ENCODE assay signal across 8 cellular contexts in the genomic region with DNA sequence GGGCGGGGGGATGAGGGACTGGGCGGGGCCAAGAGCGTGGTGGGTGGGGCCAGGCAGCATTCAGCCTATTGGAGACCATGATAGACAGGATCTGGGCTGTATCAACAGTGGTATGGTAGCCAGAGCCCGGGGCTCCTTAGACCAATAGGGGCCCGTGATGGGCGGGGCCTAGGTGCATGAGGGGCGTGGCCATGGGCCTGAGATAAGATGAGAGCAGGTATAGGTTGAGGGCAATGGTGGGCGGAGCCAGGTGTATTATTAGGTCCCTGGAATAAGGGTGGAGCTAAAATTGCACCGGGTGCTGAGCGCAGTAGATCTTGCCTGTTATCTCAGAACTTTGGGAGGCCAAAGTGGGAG. TPM values are rescaled to one million over a fixed set of nuclear protein-coding genes. Genes with fewer than 3 reads are reported as not detected.
DNase-seq lines count a peak whose midpoint lies in the region; ATAC-seq and TF ChIP-seq lines count a peak whose summit lies in the region.

No MANE protein-coding gene starts in this region.

- peaks cover 20% of the 10 kb centered on the region for H3K4me1 ChIP-seq in DND-41 (ENCODE audit: insufficient read depth, low read length)
- peaks cover 8% of the 10 kb centered on the region for H3K4me1 ChIP-seq in ovary (ENCODE audit: insufficient read depth)

- H3K36me3 ChIP-seq in DND-41 (ENCODE audit: insufficient read depth, low read length) (peaks cover 20% of the 10 kb centered on the region), ovary (no peaks in the 10 kb centered on the region)

- no peak for TF ChIP-seq CTCF in DND-41 (IDR thresholded peaks at IDR 0.05; ENCODE audit: borderline replicate concordance, extremely low read depth, low read length, poor library complexity, severe bottlenecking)
- no peak for TF ChIP-seq CTCF in ovary (IDR thresholded peaks at IDR 0.05)

- DNase-seq in DND-41 (peak; percentile 61), Kasumi-1 (lab: John Stamatoyannopoulos, UW) (peak; percentile 74 to 76), left kidney (ENCODE audit: low read depth, low spot score) (peak; percentile 32), NCI-H187 (lab: John Stamatoyannopoulos, UW) (no peak), ovary (no peak)
- DNase-seq in activated CD4-positive, alpha-beta T cell treated with anti-CD3 and anti-CD28 coated beads, Interleukin-2, amount 50 U/mL, for 1 hour, result peak; percentile 76

- H3K4me2 ChIP-seq in DND-41 (ENCODE audit: insufficient read depth, low read length), result no peak overlapping the region

- WGBS in ovary, 3 donors, result 67 to 71% (median 70%) methylated on average over 10 of the region's 10 CpGs

- no peak overlapping the region for H2AFZ ChIP-seq in DND-41 (ENCODE audit: low read depth, low read length)

- H3K27ac ChIP-seq in DND-41 (ENCODE audit: low read length) (no peak overlapping the region), ovary (no peak overlapping the region)

- H3K9me3 ChIP-seq in DND-41 (ENCODE audit: insufficient read depth, low read length, severe bottlenecking) (no peaks in the 10 kb centered on the region), ovary (no peaks in the 10 kb centered on the region)

- H3K79me2 ChIP-seq in DND-41 (ENCODE audit: insufficient read depth, low read length), result no peaks in the 10 kb centered on the region

- H3K27me3 ChIP-seq in DND-41 (ENCODE audit: insufficient read depth, low read length, poor library complexity) (no peaks in the 10 kb centered on the region), ovary (peaks cover 5% of the 10 kb centered on the region)

- H4K20me1 ChIP-seq in DND-41 (ENCODE audit: insufficient read depth, low read length), result peaks cover 8% of the 10 kb centered on the region; the same call in 1 of the 2 replicates

- TF ChIP-seq EP300 in ovary (IDR thresholded peaks at IDR 0.05), result no peak

- no peak overlapping the region for H3K4me3 ChIP-seq in DND-41 (ENCODE audit: low read depth in 1 of 2, low read length in 2 of 2)
- no peak overlapping the region for H3K4me3 ChIP-seq in ovary

- H3K9ac ChIP-seq in DND-41 (ENCODE audit: low read depth, low read length), result no peak overlapping the region

- no peak for TF ChIP-seq POLR2A in ovary (IDR thresholded peaks at IDR 0.05)

- intact Hi-C loops in ovary (cut with DNase I), result no loop called here

- peak; percentile 35 for ATAC-seq in DND-41 (ENCODE audit: insufficient read depth, low read depth)
- no peak for ATAC-seq in GM21447 (IDR thresholded peaks at IDR 0.05; ENCODE audit: unreplicated experiment)
- ATAC-seq in GM19324 (IDR thresholded peaks at IDR 0.05; ENCODE audit: low FRiP score, unreplicated experiment), result no peak

RNA-seq across cellular contexts. Expression of gene ABCA7, which starts 5.3 kb away (rescaled TPM):
- 10 to 100 TPM in 1 of 7 donors, 1 to 10 TPM in 6; 1.5 to 10.5 (median 2.6) TPM for total RNA-seq in ovary
- polyA plus RNA-seq in ovary, result 1 to 10 TPM; 1.4 to 1.9 TPM

RNA-seq across cellular contexts. Expression of gene CNN2, which starts 18.8 kb away (rescaled TPM):
- total RNA-seq in ovary, result 100 to 1,000 TPM in 6 of 7 donors, 10 to 100 TPM in 1; 60.6 to 438 (median 210) TPM
- polyA plus RNA-seq in ovary, result 100 to 1,000 TPM in 1 of 2 donors, 10 to 100 TPM in 1; 90.6 to 159 TPM

RNA-seq across cellular contexts. Expression of gene ARHGAP45, which starts 21.7 kb away (rescaled TPM):
- total RNA-seq in ovary, result 10 to 100 TPM in 2 of 7 donors, 1 to 10 TPM in 5; 2.7 to 10.6 (median 8.9) TPM
- polyA plus RNA-seq in ovary, result 1 to 10 TPM; 1.0 to 5.1 TPM

RNA-seq across cellular contexts. Expression of gene RNU6-2, which starts 23.9 kb away (rescaled TPM):
- not detected for total RNA-seq in ovary
- polyA plus RNA-seq in ovary, result not detected

RNA-seq across cellular contexts. Expression of gene TMEM259, which starts 24.3 kb away (rescaled TPM):
- total RNA-seq in ovary, result 100 to 1,000 TPM; 105 to 196 (median 127) TPM
- polyA plus RNA-seq in ovary, result 100 to 1,000 TPM in 1 of 2 donors, 10 to 100 TPM in 1; 26.0 to 162 TPM

Comparison
In these comparisons a context has a peak if more than half of its experiments do, and no peak if none do; other contexts are left out.
1. DNase-seq: peak in DND-41 (single experiment), Kasumi-1 (2 of 2), activated CD4-positive, alpha-beta T cell treated with anti-CD3 and anti-CD28 coated beads, Interleukin-2, amount 50 U/mL, for 1 hour (single experiment) and left kidney (single experiment); none in NCI-H187 (0 of 2) and ovary (0 of 5).